ENCODE assay signal across 15 cellular contexts in the genomic region with DNA sequence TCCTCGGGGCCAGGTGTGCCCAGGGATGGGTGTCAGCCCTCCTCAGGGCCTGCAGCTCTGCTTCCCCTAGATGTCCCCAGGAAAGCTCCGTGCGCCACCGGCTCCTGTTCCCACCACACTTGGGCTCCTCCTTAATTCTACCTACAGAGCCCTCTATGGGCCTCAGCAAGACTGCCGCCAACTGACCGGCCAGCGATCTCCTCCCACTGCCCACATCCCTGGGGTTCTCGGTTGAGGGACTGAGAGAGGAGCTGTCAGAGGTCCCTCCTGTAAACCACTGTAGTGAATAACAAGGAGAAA. TPM values are rescaled to one million over a fixed set of nuclear protein-coding genes. Genes with fewer than 3 reads are reported as not detected.
"Had no signal": no experiment of that assay in that cellular context is flagged by ENCODE, and none has a peak within 500 bp of the region (broad histone marks: within the 10 kb centered on the region; RNA-seq: fewer than 3 reads in every experiment).

No MANE protein-coding gene starts in this region.

- H3K36me3 Mint-ChIP-seq: activated naive CD8-positive, alpha-beta T cell treated with anti-CD3 and anti-CD28 coated beads for 36 hours; naive thymus-derived CD8-positive, alpha-beta T cell had no signal

- H3K27ac ChIP-seq: suprapubic skin had no signal

- FAIRE-seq: small intestine had no signal

- H3K27me3 Mint-ChIP-seq: activated CD4-positive, alpha-beta T cell treated with anti-CD3 and anti-CD28 coated beads, Interleukin-2, amount 10 ng/mL, durations not matched to agents 7 days and 5 days; activated naive CD8-positive, alpha-beta T cell treated with anti-CD3 and anti-CD28 coated beads for 36 hours; naive thymus-derived CD8-positive, alpha-beta T cell; T-helper 17 cell had no signal

- H3K4me3 ChIP-seq: suprapubic skin had no signal

- H3K4me3 Mint-ChIP-seq: activated CD4-positive, alpha-beta T cell treated with anti-CD3 and anti-CD28 coated beads, Interleukin-2, amount 10 ng/mL, durations not matched to agents 7 days and 5 days; activated naive CD8-positive, alpha-beta T cell treated with anti-CD3 and anti-CD28 coated beads for 36 hours; activated T-helper 1 cell treated with anti-CD3 and anti-CD28 coated beads, Interleukin-12 subunit alpha, Interleukin-12 subunit beta, Interleukin-2, Interleukin-4 antibody, amounts not matched to agents 30 ng/mL and 10 ng/mL and 1 ng/mL, durations not matched to agents 14 hours and 24 hours and 36 hours; naive thymus-derived CD8-positive, alpha-beta T cell; T-helper 17 cell had no signal

- H3K9me3 Mint-ChIP-seq: activated CD4-positive, alpha-beta T cell treated with anti-CD3 and anti-CD28 coated beads, Interleukin-2, amount 10 ng/mL, durations not matched to agents 7 days and 5 days; activated naive CD8-positive, alpha-beta T cell treated with anti-CD3 and anti-CD28 coated beads for 36 hours; activated T-helper 1 cell treated with anti-CD3 and anti-CD28 coated beads, Interleukin-12 subunit alpha, Interleukin-12 subunit beta, Interleukin-2, Interleukin-4 antibody, amounts not matched to agents 30 ng/mL and 10 ng/mL and 1 ng/mL, durations not matched to agents 14 hours and 24 hours and 36 hours; naive thymus-derived CD8-positive, alpha-beta T cell had no signal

- ATAC-seq: left colon; naive thymus-derived CD8-positive, alpha-beta T cell; stimulated activated naive CD8-positive, alpha-beta T cell treated with anti-CD3 and anti-CD28 coated beads, Interleukin-15, Interleukin-2, amounts not matched to agents 100 U/mL and 50 U/mL, for 24 hours; T-helper 17 cell had no signal

- H3K27me3 ChIP-seq: suprapubic skin had no signal

- H3K4me1 Mint-ChIP-seq: activated CD4-positive, alpha-beta T cell treated with anti-CD3 and anti-CD28 coated beads, Interleukin-2, amount 10 ng/mL, durations not matched to agents 7 days and 5 days; activated naive CD8-positive, alpha-beta T cell treated with anti-CD3 and anti-CD28 coated beads for 36 hours had no signal

- H3K9me3 ChIP-seq: suprapubic skin had no signal

- DNase-seq: activated CD4-positive, alpha-beta T cell treated with anti-CD3 and anti-CD28 coated beads, Interleukin-2, amount 10 ng/mL, durations not matched to agents 7 days and 5 days; activated CD8-positive, alpha-beta memory T cell treated with anti-CD3 and anti-CD28 coated beads, Interleukin-2, amount 50 U/mL, for 48 hours; activated naive CD8-positive, alpha-beta T cell treated with anti-CD3 and anti-CD28 coated beads for 36 hours; dermis blood vessel endothelial cell; erythroblast; left colon; naive thymus-derived CD8-positive, alpha-beta T cell; small intestine; stimulated activated naive CD8-positive, alpha-beta T cell treated with anti-CD3 and anti-CD28 coated beads, Interleukin-15, Interleukin-2, amounts not matched to agents 100 U/mL and 50 U/mL, for 24 hours; T-helper 17 cell; trophoblast cell had no signal

- H3K27ac Mint-ChIP-seq: activated CD4-positive, alpha-beta T cell treated with anti-CD3 and anti-CD28 coated beads, Interleukin-2, amount 10 ng/mL, durations not matched to agents 7 days and 5 days; activated naive CD8-positive, alpha-beta T cell treated with anti-CD3 and anti-CD28 coated beads for 36 hours; activated T-helper 1 cell treated with anti-CD3 and anti-CD28 coated beads, Interleukin-12 subunit alpha, Interleukin-12 subunit beta, Interleukin-2, Interleukin-4 antibody, amounts not matched to agents 30 ng/mL and 10 ng/mL and 1 ng/mL, durations not matched to agents 14 hours and 24 hours and 36 hours; naive thymus-derived CD8-positive, alpha-beta T cell; T-helper 17 cell had no signal

- H3K36me3 ChIP-seq: suprapubic skin had no signal

RNA-seq across cellular contexts. Expression of gene LDB3, which starts 5.3 kb away (rescaled TPM):
- total RNA-seq: dermis blood vessel endothelial cell, T-helper 17 cell had no signal
- polyA plus RNA-seq: naive thymus-derived CD8-positive, alpha-beta T cell had no signal

RNA-seq across cellular contexts. Expression of gene OPN4, which starts 8.6 kb away (rescaled TPM):
- total RNA-seq: activated CD4-positive, alpha-beta T cell treated with anti-CD3 and anti-CD28 coated beads, Interleukin-2, amount 10 ng/mL, durations not matched to agents 7 days and 5 days; activated naive CD8-positive, alpha-beta T cell treated with anti-CD3 and anti-CD28 coated beads for 36 hours; activated T-helper 1 cell treated with anti-CD3 and anti-CD28 coated beads, Interleukin-12 subunit alpha, Interleukin-12 subunit beta, Interleukin-2, Interleukin-4 antibody, amounts not matched to agents 30 ng/mL and 10 ng/mL and 1 ng/mL, durations not matched to agents 14 hours and 24 hours and 36 hours; cerebellum; dermis blood vessel endothelial cell; mucosa of gallbladder; naive thymus-derived CD8-positive, alpha-beta T cell; T-helper 17 cell had no signal
- polyA plus RNA-seq: naive thymus-derived CD8-positive, alpha-beta T cell had no signal
